Comparison of ENCODE assay signal across 9 cellular contexts in the genomic region with DNA sequence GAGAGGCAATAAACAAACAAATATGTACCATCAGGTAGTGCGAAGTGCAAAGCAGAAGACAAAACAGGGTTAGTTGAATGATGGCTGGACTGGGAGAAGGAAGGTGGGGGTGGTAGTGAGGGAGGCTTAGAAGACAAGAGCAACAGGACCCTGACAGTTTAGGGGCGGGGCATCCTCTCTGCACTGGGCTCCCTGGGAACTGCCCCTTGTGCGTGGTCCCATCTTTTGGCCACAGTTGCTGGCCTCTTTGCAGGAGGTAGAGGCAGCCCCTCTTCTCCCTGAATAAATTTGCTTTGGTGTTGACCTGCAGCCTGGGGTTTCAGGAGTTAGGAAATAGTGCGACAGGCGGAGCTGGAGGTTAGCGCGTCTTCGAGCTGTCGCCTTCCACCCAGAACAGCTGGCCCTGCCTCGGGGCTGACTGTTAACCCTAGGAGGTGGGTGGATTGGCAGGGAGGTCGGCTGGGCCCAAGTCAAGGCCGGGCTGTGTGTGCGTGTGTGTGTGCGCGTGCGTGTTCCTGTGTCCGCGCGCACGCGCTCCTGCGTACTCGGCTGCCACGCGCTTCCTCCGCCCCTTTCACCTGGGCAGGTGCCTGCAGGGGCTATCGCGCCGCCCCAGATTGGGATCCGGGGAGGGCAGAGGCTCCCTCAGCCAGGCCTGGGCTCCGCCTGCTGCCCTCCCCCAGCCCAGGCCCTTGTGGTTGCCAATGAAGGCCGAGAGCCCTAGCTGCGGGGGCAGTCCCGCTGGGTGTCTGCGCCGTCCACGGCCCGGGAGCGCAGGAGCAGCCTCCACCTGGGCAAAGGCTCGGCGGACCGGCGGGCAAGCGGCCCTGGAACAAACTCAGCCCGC.
A peak's percentile ranks its signal among the peaks of the same experiment; 100 is the strongest.
DNase-seq lines count a peak whose midpoint lies in the region; TF ChIP-seq lines count a peak whose summit lies in the region.
"Had no signal": no experiment of that assay in that cellular context is flagged by ENCODE, and none has a peak within 500 bp of the region (broad histone marks: within the 10 kb centered on the region; RNA-seq: fewer than 3 reads in every experiment).

No MANE protein-coding gene starts in this region.

- H2BK5ac ChIP-seq in mesenchymal stem cell (ENCODE audit: low read depth, low read length, poor library complexity, severe bottlenecking): no peak overlapping the region

- H3K14ac ChIP-seq in mesenchymal stem cell (ENCODE audit: low read length in 2 of 2): no peak overlapping the region

- no peak overlapping the region for H3K4ac ChIP-seq in mesenchymal stem cell (ENCODE audit: low read depth in 1 of 2, low read length in 2 of 2)

- H3F3A ChIP-seq in MM.1S (ENCODE audit: insufficient read depth, low read length): no peaks in the 10 kb centered on the region

- no peak for DNase-seq in activated CD4-positive, alpha-beta T cell treated with anti-CD3 and anti-CD28 coated beads, Interleukin-2, amount 10 ng/mL, durations not matched to agents 24 days and 14 days
- no peak for DNase-seq in activated CD4-positive, alpha-beta T cell treated with anti-CD3 and anti-CD28 coated beads, Interleukin-2, amount 50 U/mL, for 48 hours
- peak; percentile 36 for DNase-seq in colonic mucosa
- DNase-seq in mesenchymal stem cell: no peak
- peak; percentile 46 for DNase-seq in transverse colon
- no peak for DNase-seq in BE2C
- DNase-seq in GM19240 (ENCODE audit: insufficient read length, low spot score): no peak
- no peak for DNase-seq in MM.1S

- H3K23ac ChIP-seq in mesenchymal stem cell (ENCODE audit: low read length in 2 of 2): peak overlapping the region in 1 of 2 experiments; percentile 38

- WGBS in mesenchymal stem cell: 14% methylated on average over 44 of the region's 45 CpGs
- 10 to 100% methylated on average over 1 to 36 of the region's 45 CpGs for WGBS in transverse colon (ENCODE audit: low coverage in 1 of 2), 2 donors

- H2BK120ac ChIP-seq in mesenchymal stem cell (ENCODE audit: low read depth, low read length): no peak overlapping the region

- H2BK15ac ChIP-seq in mesenchymal stem cell (ENCODE audit: low read depth, poor library complexity, severe bottlenecking): no peak overlapping the region

- H3K27ac Mint-ChIP-seq in activated CD4-positive, alpha-beta T cell treated with anti-CD3 and anti-CD28 coated beads, Interleukin-2, amount 10 ng/mL, durations not matched to agents 24 days and 14 days: no peak overlapping the region

- H3K27me3 Mint-ChIP-seq in activated CD4-positive, alpha-beta T cell treated with anti-CD3 and anti-CD28 coated beads, Interleukin-2, amount 10 ng/mL, durations not matched to agents 24 days and 14 days: peaks cover 46% of the 10 kb centered on the region

- no peaks in the 10 kb centered on the region for H3K9me2 ChIP-seq in MM.1S (replicated peaks; ENCODE audit: insufficient read depth, low read length)

- peak overlapping the region; percentile 35 for H3K4me3 ChIP-seq in colonic mucosa
- peak overlapping the region; percentile 40 to 73 for H3K4me3 ChIP-seq in mesenchymal stem cell (ENCODE audit: insufficient read depth in 1 of 2, low read depth in 1 of 2, low read length in 2 of 2)
- peak overlapping the region in 3 of 4 donors; percentile 22 to 49 (median 28) for H3K4me3 ChIP-seq in transverse colon
- H3K4me3 ChIP-seq in BE2C (ENCODE audit: low read depth, low read length): no peak overlapping the region
- no peak overlapping the region for H3K4me3 ChIP-seq in MM.1S (ENCODE audit: low read length)

- peak overlapping the region; percentile 55 for H3K4me3 Mint-ChIP-seq in activated CD4-positive, alpha-beta T cell treated with anti-CD3 and anti-CD28 coated beads, Interleukin-2, amount 10 ng/mL, durations not matched to agents 24 days and 14 days

- no peak overlapping the region for H3K18ac ChIP-seq in mesenchymal stem cell (ENCODE audit: low read depth in 1 of 2, low read length in 2 of 2)

- no peaks in the 10 kb centered on the region for H3K9me3 Mint-ChIP-seq in activated CD4-positive, alpha-beta T cell treated with anti-CD3 and anti-CD28 coated beads, Interleukin-2, amount 10 ng/mL, durations not matched to agents 24 days and 14 days

- TF ChIP-seq POLR2A in transverse colon (IDR thresholded peaks at IDR 0.05): no peak

- peak overlapping the region in 1 of 2 donors; percentile 43 for H3K9ac ChIP-seq in colonic mucosa (ENCODE audit: low read depth in 2 of 2, low read length in 2 of 2)
- peak overlapping the region; percentile 71 for H3K9ac ChIP-seq in mesenchymal stem cell (ENCODE audit: low read length)
- H3K9ac ChIP-seq in MM.1S (ENCODE audit: low read length): no peak overlapping the region

- H3K27ac ChIP-seq in colonic mucosa: no peak overlapping the region
- no peak overlapping the region for H3K27ac ChIP-seq in mesenchymal stem cell (ENCODE audit: low read length, poor library complexity, severe bottlenecking)
- H3K27ac ChIP-seq in transverse colon: no peak overlapping the region
- H3K27ac ChIP-seq in MM.1S (ENCODE audit: low read length): no peak overlapping the region
- H3K27ac ChIP-seq: C4-2B had no signal

- H3K4me1 ChIP-seq in colonic mucosa: no peaks in the 10 kb centered on the region
- H3K4me1 ChIP-seq in mesenchymal stem cell (ENCODE audit: control insufficient read depth, insufficient read depth, low read depth, low read length): peaks cover 10% of the 10 kb centered on the region
- H3K4me1 ChIP-seq in transverse colon: peaks cover 0 to 6% (median 5%) of the 10 kb centered on the region in 4 donors
- no peaks in the 10 kb centered on the region for H3K4me1 ChIP-seq in BE2C
- no peaks in the 10 kb centered on the region for H3K4me1 ChIP-seq in MM.1S (ENCODE audit: low read length)

- peaks cover 16% of the 10 kb centered on the region for H3K4me1 Mint-ChIP-seq in activated CD4-positive, alpha-beta T cell treated with anti-CD3 and anti-CD28 coated beads, Interleukin-2, amount 10 ng/mL, durations not matched to agents 24 days and 14 days

- H3K79me1 ChIP-seq in mesenchymal stem cell (replicated peaks; ENCODE audit: low read length, poor library complexity, severe bottlenecking): no peaks in the 10 kb centered on the region

- no peak for TF ChIP-seq EP300 in transverse colon (IDR thresholded peaks at IDR 0.05; ENCODE audit: low read depth)

- H3K9me3 ChIP-seq in colonic mucosa (no peaks in the 10 kb centered on the region), mesenchymal stem cell (ENCODE audit: control insufficient read depth, low read length) (no peaks in the 10 kb centered on the region), transverse colon (no peaks in the 10 kb centered on the region), BE2C (no peaks in the 10 kb centered on the region), MM.1S (replicated peaks; ENCODE audit: insufficient read depth, low read length) (no peaks in the 10 kb centered on the region)

- H2AFZ ChIP-seq in mesenchymal stem cell (ENCODE audit: low read depth, low read length) (peak overlapping the region; percentile 30), MM.1S (ENCODE audit: low read length) (no peak overlapping the region)

- H2BK12ac ChIP-seq in mesenchymal stem cell (ENCODE audit: low read length in 2 of 2): no peak overlapping the region

- intact Hi-C loops in activated CD4-positive, alpha-beta T cell treated with anti-CD3 and anti-CD28 coated beads, Interleukin-2, amount 10 ng/mL, durations not matched to agents 24 days and 14 days (cut with micrococcal nuclease): no loop called here
- intact Hi-C loops in colonic mucosa (cut with DNase I) (no loop called here), transverse colon (cut with DNase I; ENCODE audit: low total_unique reads) (no loop called here)

- no peaks in the 10 kb centered on the region for H3K79me2 ChIP-seq in MM.1S (ENCODE audit: low read length)

- H3K36me3 ChIP-seq in colonic mucosa: no peaks in the 10 kb centered on the region
- H3K36me3 ChIP-seq in mesenchymal stem cell (ENCODE audit: control insufficient read depth in 1 of 2, insufficient read depth in 2 of 2, low read depth in 1 of 2, low read length in 2 of 2): no peaks in the 10 kb centered on the region
- no peaks in the 10 kb centered on the region for H3K36me3 ChIP-seq in transverse colon
- no peaks in the 10 kb centered on the region for H3K36me3 ChIP-seq in BE2C
- H3K36me3 ChIP-seq in MM.1S (replicated peaks; ENCODE audit: insufficient read depth, low read length): no peaks in the 10 kb centered on the region

- in situ Hi-C loops in transverse colon (cut with MboI; ENCODE audit: low pct_ligation_motif_present in 1 of 4, low pct_unique_long_range_greater_than_20kb in 1 of 4, low sequenced_read_pairs in 3 of 4): no loop called here

- no peak overlapping the region for H2AK5ac ChIP-seq in mesenchymal stem cell (ENCODE audit: low read length, severe bottlenecking)

- H3K27me3 ChIP-seq in colonic mucosa (no peaks in the 10 kb centered on the region), mesenchymal stem cell (ENCODE audit: control insufficient read depth in 1 of 2, insufficient read depth in 1 of 2, low read length in 2 of 2) (peaks cover 26 to 44% of the 10 kb centered on the region in 2 experiments), transverse colon (peaks cover 18% of the 10 kb centered on the region), BE2C (no peaks in the 10 kb centered on the region), MM.1S (replicated peaks; ENCODE audit: insufficient read depth, low read length) (no peaks in the 10 kb centered on the region)

- peak overlapping the region; percentile 67 for H4K91ac ChIP-seq in mesenchymal stem cell (ENCODE audit: low read length)

- no peak overlapping the region for H4K8ac ChIP-seq in mesenchymal stem cell (ENCODE audit: low read length)

- no peaks in the 10 kb centered on the region for H3K36me3 Mint-ChIP-seq in activated CD4-positive, alpha-beta T cell treated with anti-CD3 and anti-CD28 coated beads, Interleukin-2, amount 10 ng/mL, durations not matched to agents 24 days and 14 days (ENCODE audit: low read depth)

- TF ChIP-seq CTCF in colonic mucosa (IDR thresholded peaks at IDR 0.05): no peak
- TF ChIP-seq CTCF in transverse colon (IDR thresholded peaks at IDR 0.05): no peak
- TF ChIP-seq CTCF in BE2C (IDR thresholded peaks at IDR 0.05; ENCODE audit: low read depth, low read length): no peak
- no peak for TF ChIP-seq CTCF in MM.1S (IDR thresholded peaks at IDR 0.05; ENCODE audit: low read length)

- H4K20me1 ChIP-seq in MM.1S (ENCODE audit: insufficient read depth, low read length): no peaks in the 10 kb centered on the region

- H3K4me2 ChIP-seq in mesenchymal stem cell (ENCODE audit: low read length, poor library complexity, severe bottlenecking) (peak overlapping the region; percentile 81), MM.1S (ENCODE audit: low read depth, low read length) (no peak overlapping the region)

Comparison
In these comparisons a context has a peak if more than half of its experiments do, and no peak if none do; other contexts are left out.
1. DNase-seq: peak in colonic mucosa (single experiment) and transverse colon (single experiment); none in activated CD4-positive, alpha-beta T cell treated with anti-CD3 and anti-CD28 coated beads, Interleukin-2, amount 10 ng/mL, durations not matched to agents 24 days and 14 days (single experiment), activated CD4-positive, alpha-beta T cell treated with anti-CD3 and anti-CD28 coated beads, Interleukin-2, amount 50 U/mL, for 48 hours (0 of 2), mesenchymal stem cell (single experiment), BE2C (single experiment), GM19240 (single experiment) and MM.1S (single experiment).
2. H3K4me3 ChIP-seq: peak in colonic mucosa (single experiment), mesenchymal stem cell (2 of 2) and transverse colon (3 of 4); none in BE2C (single experiment) and MM.1S (single experiment).